In genomic region chr14:20332946-20333782, GRCh38 we compare ENCODE assay signal across 8 cellular contexts. TPM values are rescaled to one million over a fixed set of nuclear protein-coding genes. Genes with fewer than 3 reads are reported as not detected.
DNase-seq lines count a peak whose midpoint lies in the region; ATAC-seq, FAIRE-seq and TF ChIP-seq lines count a peak whose summit lies in the region.

A gene with protein sequence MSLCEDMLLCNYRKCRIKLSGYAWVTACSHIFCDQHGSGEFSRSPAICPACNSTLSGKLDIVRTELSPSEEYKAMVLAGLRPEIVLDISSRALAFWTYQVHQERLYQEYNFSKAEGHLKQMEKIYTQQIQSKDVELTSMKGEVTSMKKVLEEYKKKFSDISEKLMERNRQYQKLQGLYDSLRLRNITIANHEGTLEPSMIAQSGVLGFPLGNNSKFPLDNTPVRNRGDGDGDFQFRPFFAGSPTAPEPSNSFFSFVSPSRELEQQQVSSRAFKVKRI (minus strand): TSS chr14:20333279. CDS start chr14:20316523, 16,756 bp downstream.

- H3K4me1 ChIP-seq in CD8-positive, alpha-beta memory T cell (ENCODE audit: insufficient read depth, low read length), result peaks cover 16% of the 10 kb centered on the region
- H3K4me1 ChIP-seq in HepG2 (ENCODE audit: insufficient read depth, low read length), result peaks cover 55% of the 10 kb centered on the region

- DNase-seq in CD8-positive, alpha-beta memory T cell, result peak; percentile 10 to 78 (median 69)
- DNase-seq in NCI-H524 treated with DMSO at 0.1 percent for 48 hours (lab: John Stamatoyannopoulos, UW), result peak; percentile 95
- peak; percentile 18 for DNase-seq in activated CD4-positive, alpha-beta T cell treated with anti-CD3 and anti-CD28 coated beads, Interleukin-2, amount 50 U/mL, for 1 hour
- DNase-seq in ecto neural progenitor cell (ENCODE audit: low spot score), result peak; percentile 62
- peak; percentile 94 for DNase-seq in HepG2 (ENCODE audit: low spot score)
- peak; percentile 6 to 41 for DNase-seq in stimulated activated CD4-positive, alpha-beta T cell treated with anti-CD3 and anti-CD28 coated beads, Interleukin-4, amount 100 ng/mL, for 48 hours (ENCODE audit: low read depth in 2 of 2)

- H3K9ac ChIP-seq in HepG2 (ENCODE audit: insufficient read depth, low read depth, low read length), result peak within 1 kb of the TSS; percentile 82

- ATAC-seq in GM19328 (IDR thresholded peaks at IDR 0.05; ENCODE audit: unreplicated experiment) (peak; percentile 97), HG03460 (IDR thresholded peaks at IDR 0.05; ENCODE audit: unreplicated experiment) (peak; percentile 99), HepG2 (peak; percentile 96)

- intact Hi-C loops in HepG2 (cut with micrococcal nuclease; ENCODE audit: unreplicated experiment), result loop anchor here (1.0 to 2.0 kb wide), 5 partner anchors 10 to 354 kb away; partner anchors contain the start of genes APEX1, OSGEP and PARP2

- peaks cover 47% of the 10 kb centered on the region for H3K79me2 ChIP-seq in HepG2 (ENCODE audit: insufficient read depth, low read length)

- no peaks in the 10 kb centered on the region for H3K27me3 ChIP-seq in CD8-positive, alpha-beta memory T cell (ENCODE audit: insufficient read depth, low read length, poor library complexity, severe bottlenecking)
- no peaks in the 10 kb centered on the region; a peak in 1 of 5 replicates for H3K27me3 ChIP-seq in HepG2 (ENCODE audit: control insufficient read depth in 1 of 2, insufficient read depth in 2 of 2, low read length in 2 of 2)

- WGBS in HepG2 (ENCODE audit: low lambda C conversion rate), result under 1% methylated on average over 17 of the region's 17 CpGs

- BruUV-seq in HepG2 (replicated peaks; lab: Mats Ljungman, UMichigan), result no TSS peak

- CTCF ChIA-PET in CD8-positive, alpha-beta memory T cell (lab: Charles Lee), result interaction anchor here (0.8 to 11.0 kb wide), 6 partner anchors 9 to 357 kb away, joined by 3 to 144 read pairs (median 8); partner anchors contain the start of gene PARP2
- CTCF ChIA-PET in HepG2 (lab: Yijun Ruan, JAX; ENCODE audit: low intra/inter-chr PET ratio, low total read pairs), result no interaction called here

- peak within 1 kb of the TSS; percentile 88 for H3K4me3 ChIP-seq in CD8-positive, alpha-beta memory T cell (ENCODE audit: low read length)
- H3K4me3 ChIP-seq in HepG2 (replicated peaks in 1 of 3; ENCODE audit: insufficient read depth in 1 of 3, low read depth in 2 of 3, low read length in 3 of 3), result peak within 1 kb of the TSS; percentile 59 to 78 (median 75)

- no peaks in the 10 kb centered on the region for H3K9me3 ChIP-seq in CD8-positive, alpha-beta memory T cell (ENCODE audit: low read length)
- H3K9me3 ChIP-seq in HepG2 (ENCODE audit: low read length), result no peaks in the 10 kb centered on the region

- H4K20me1 ChIP-seq in HepG2 (ENCODE audit: insufficient read depth, low read length), result peaks cover 18% of the 10 kb centered on the region

- H3K9me3 Mint-ChIP-seq in CD8-positive, alpha-beta memory T cell, result no peaks in the 10 kb centered on the region

- TF ChIP-seq EP300 in HepG2 (IDR thresholded peaks at IDR 0.05; ENCODE audit: low read depth in 2 of 2, low read length in 2 of 2) (0 out of 4 replicates have a peak, but pooled peaks of 1 of the 2 experiments have one; percentile 23), HepG2 (CRISPR knock-in tag; IDR thresholded peaks at IDR 0.05; ENCODE audit: borderline replicate concordance) (no peak)

- POLR2A ChIA-PET in CD8-positive, alpha-beta memory T cell (lab: Charles Lee), result interaction anchor here (3.1 kb wide), 1 partner anchor 10 kb away, joined by 37 read pairs; the partner anchor contains the start of gene PARP2
- POLR2A ChIA-PET in HepG2 (lab: Yijun Ruan, JAX), result interaction anchor here (1.0 to 9.8 kb wide), 5 partner anchors 9 to 280 kb away, joined by 5 to 139 read pairs (median 6); partner anchors contain the start of genes APEX1, OSGEP, PARP2 and PIP4P1

- TF ChIP-seq CTCF in HepG2 (CRISPR knock-in tag; IDR thresholded peaks at IDR 0.05), result no peak

- in situ Hi-C loops in HepG2 (cut with HindIII; ENCODE audit: extremely low pct_ligation_motif_present, low pct_unique_long_range_greater_than_20kb), result loop anchor here (25.0 kb wide), 2 partner anchors 129 to 654 kb away; partner anchors contain the start of genes APEX1, METTL17, OSGEP and PIP4P1

- no peak for TF ChIP-seq RAD21 in HepG2 (CRISPR knock-in tag; IDR thresholded peaks at IDR 0.05)

- H3K4me3 Mint-ChIP-seq in CD8-positive, alpha-beta memory T cell, result peak within 1 kb of the TSS; percentile 99 to 100 (median 99)

- peak within 1 kb of the TSS; percentile 83 to 98 (median 96) for H3K27ac Mint-ChIP-seq in CD8-positive, alpha-beta memory T cell

- TF ChIP-seq POLR2A in HepG2 (IDR thresholded peaks at IDR 0.05; ENCODE audit: insufficient read depth in 1 of 2, low read depth in 2 of 2, low read length in 2 of 2), result peak; percentile 78 to 94

- H3K27me3 Mint-ChIP-seq in CD8-positive, alpha-beta memory T cell, result no peaks in the 10 kb centered on the region

- H3K36me3 Mint-ChIP-seq in CD8-positive, alpha-beta memory T cell, result peaks cover 0 to 12% (median 0%) of the 10 kb centered on the region in 3 donors

- peak; percentile 88 for FAIRE-seq in HepG2 (lab: Jason Lieb, UNC)

- H3K36me3 ChIP-seq in CD8-positive, alpha-beta memory T cell (ENCODE audit: insufficient read depth, low read length), result no peaks in the 10 kb centered on the region
- peaks cover 0 to 7% of the 10 kb centered on the region in 2 experiments; a peak in 2 of 5 replicates for H3K36me3 ChIP-seq in HepG2 (replicated peaks in 1 of 2; ENCODE audit: control insufficient read depth in 1 of 2, insufficient read depth in 2 of 2, low read length in 2 of 2)

- H3K27ac ChIP-seq in CD8-positive, alpha-beta memory T cell (ENCODE audit: low read depth, low read length), result peak within 1 kb of the TSS; percentile 76
- H3K27ac ChIP-seq in HepG2 (ENCODE audit: extremely low read length, insufficient read depth, low read length), result peak within 1 kb of the TSS; percentile 79

- peaks cover 27 to 43% (median 30%) of the 10 kb centered on the region in 3 donors for H3K4me1 Mint-ChIP-seq in CD8-positive, alpha-beta memory T cell

- peak within 1 kb of the TSS; percentile 78 for H3K4me2 ChIP-seq in HepG2 (ENCODE audit: low read depth, low read length)

- peak within 1 kb of the TSS; percentile 21 for H2AFZ ChIP-seq in HepG2 (ENCODE audit: low read length)

TF ChIP-seq in HepG2, 621 proteins besides CTCF, POLR2A, EP300 and RAD21 (continues in another document):
- TF ChIP-seq ATF7-NPFF (CRISPR knock-in tag; IDR thresholded peaks at IDR 0.05; ENCODE audit: low read depth), result 0 out of 2 replicates have a peak, but pooled peaks have one; percentile 36
- TF ChIP-seq KLF6 (CRISPR knock-in tag; IDR thresholded peaks at IDR 0.05), result no peak
- TF ChIP-seq, protein P1, sequence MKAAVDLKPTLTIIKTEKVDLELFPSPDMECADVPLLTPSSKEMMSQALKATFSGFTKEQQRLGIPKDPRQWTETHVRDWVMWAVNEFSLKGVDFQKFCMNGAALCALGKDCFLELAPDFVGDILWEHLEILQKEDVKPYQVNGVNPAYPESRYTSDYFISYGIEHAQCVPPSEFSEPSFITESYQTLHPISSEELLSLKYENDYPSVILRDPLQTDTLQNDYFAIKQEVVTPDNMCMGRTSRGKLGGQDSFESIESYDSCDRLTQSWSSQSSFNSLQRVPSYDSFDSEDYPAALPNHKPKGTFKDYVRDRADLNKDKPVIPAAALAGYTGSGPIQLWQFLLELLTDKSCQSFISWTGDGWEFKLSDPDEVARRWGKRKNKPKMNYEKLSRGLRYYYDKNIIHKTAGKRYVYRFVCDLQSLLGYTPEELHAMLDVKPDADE (CRISPR knock-in tag; IDR thresholded peaks at IDR 0.05), result no peak
- no peak for TF ChIP-seq NR2F2 (IDR thresholded peaks at IDR 0.05; ENCODE audit: borderline replicate concordance, low read depth)

RNA-seq across cellular contexts. Expression of the gene that starts here (rescaled TPM):
- 10 to 100 TPM; 43.6 to 50.5 TPM for total RNA-seq in CD8-positive, alpha-beta memory T cell
- 16.8 TPM for polyA plus RNA-seq in CD8-positive, alpha-beta memory T cell
- 98.3 and 110 TPM in 2 replicates for total RNA-seq in HepG2 (2016; rRNA removed; fragmentation: Illumina TruSeq; extraction: Trizol)
- 75.4 and 85.5 TPM in 2 replicates for total RNA-seq in HepG2 (2016; cell fraction: cytosol; rRNA removed; fragmentation: Illumina TruSeq; extraction: Trizol; ENCODE audit: low read depth)
- 104 and 112 TPM in 2 replicates for total RNA-seq in HepG2 (2016; cell fraction: insoluble cytoplasmic fraction; rRNA removed; fragmentation: Illumina TruSeq; extraction: Trizol)
- 171 and 187 TPM in 2 replicates for total RNA-seq in HepG2 (2016; cell fraction: membrane; rRNA removed; fragmentation: Illumina TruSeq; extraction: Trizol)
- total RNA-seq in HepG2 (2016; cell fraction: nucleus; rRNA removed; fragmentation: Illumina TruSeq; extraction: Trizol), result 99.1 and 105 TPM in 2 replicates
- 101 and 125 TPM in 2 replicates for polyA plus RNA-seq in HepG2 (2011; rRNA removed)
- 77.6 and 112 TPM in 2 replicates for polyA plus RNA-seq in HepG2 (2011; cell fraction: cytosol; rRNA removed)
- polyA plus RNA-seq in HepG2 (2011; cell fraction: nucleus; rRNA removed), result 39.1 and 52.4 TPM in 2 replicates
- 128 and 248 TPM in 2 replicates for polyA plus RNA-seq in HepG2 (2012)
- 78.2 and 81.7 TPM in 2 replicates for polyA plus RNA-seq in HepG2 (2016; cell fraction: cytosol; fragmentation: Illumina TruSeq; extraction: Trizol; ENCODE audit: low read depth)
- 105 and 127 TPM in 2 replicates for polyA plus RNA-seq in HepG2 (2016; cell fraction: insoluble cytoplasmic fraction; fragmentation: Illumina TruSeq; extraction: Trizol; ENCODE audit: low read depth)
- polyA plus RNA-seq in HepG2 (2016; cell fraction: membrane; fragmentation: Illumina TruSeq; extraction: Trizol; ENCODE audit: low read depth), result 158 and 172 TPM in 2 replicates
- 120 and 124 TPM in 2 replicates for polyA plus RNA-seq in HepG2 (2016; cell fraction: nucleus; fragmentation: Illumina TruSeq; extraction: Trizol; ENCODE audit: insufficient read depth, low read depth)
- 49.3 and 81.3 TPM in 2 replicates for polyA minus RNA-seq in HepG2 (2011; rRNA and poly(A)+ RNA removed; ENCODE audit: low replicate concordance)
- 24.8 and 37.2 TPM in 2 replicates for polyA minus RNA-seq in HepG2 (2011; cell fraction: cytosol; rRNA and poly(A)+ RNA removed)
- 98.6 and 129 TPM in 2 replicates for polyA minus RNA-seq in HepG2 (2011; cell fraction: nucleus; rRNA and poly(A)+ RNA removed)

Comparison
In these comparisons a context has a peak if more than half of its experiments do, and no peak if none do; other contexts are left out.
1. Peak in every context shown above with its lines: DNase-seq, ATAC-seq, H3K4me3 ChIP-seq and H3K27ac ChIP-seq.
2. DNase-seq: peak in every context shown above with its lines; median percentile 95 in NCI-H524 treated with DMSO at 0.1 percent for 48 hours; 94 in HepG2; 69 in CD8-positive, alpha-beta memory T cell; 62 in ecto neural progenitor cell; 24 in stimulated activated CD4-positive, alpha-beta T cell treated with anti-CD3 and anti-CD28 coated beads, Interleukin-4, amount 100 ng/mL, for 48 hours; 18 in activated CD4-positive, alpha-beta T cell treated with anti-CD3 and anti-CD28 coated beads, Interleukin-2, amount 50 U/mL, for 1 hour.